In genomic region chr20:37095108-37095608, GRCh38 we compare ENCODE assay signal across 8 cellular contexts. TPM values are rescaled to one million over a fixed set of nuclear protein-coding genes. Genes with fewer than 3 reads are reported as not detected.
DNase-seq lines count a peak whose midpoint lies in the region; ATAC-seq and TF ChIP-seq lines count a peak whose summit lies in the region.
"Had no signal": no experiment of that assay in that cellular context is flagged by ENCODE, and none has a peak within 500 bp of the region (broad histone marks: within the 10 kb centered on the region; RNA-seq: fewer than 3 reads in every experiment).

No MANE protein-coding gene starts in this region.

- intact Hi-C loops in heart right ventricle (cut with DNase I): no loop called here

- in situ Hi-C loops in GM13976 (cut with MboI; ENCODE audit: low sequenced_read_pairs, unreplicated experiment): no loop called here

- 6 to 7% methylated on average over 19 of the region's 19 CpGs for WGBS in heart right ventricle, 2 donors

- TF ChIP-seq CTCF in GM13976 (IDR thresholded peaks at IDR 0.05; ENCODE audit: borderline replicate concordance, control extremely low read depth, extremely low read depth, insufficient read depth, missing control alignments) (no peak), heart right ventricle (IDR thresholded peaks at IDR 0.05) (no peak), retinal pigment epithelial cell (conservative IDR thresholded peaks at IDR 0.05; ENCODE audit: low read depth, low read length) (no peak)

- H3K9me3 ChIP-seq in heart right ventricle: no peaks in the 10 kb centered on the region

- H3K27ac ChIP-seq in heart right ventricle: peak overlapping the region in 8 of 10 donors; percentile 54 to 89 (median 70)
- H3K27ac ChIP-seq: epithelial cell of prostate had no signal

- H3K27me3 ChIP-seq in heart right ventricle: no peaks in the 10 kb centered on the region

- peak overlapping the region; percentile 66 to 94 (median 87) for H3K4me3 ChIP-seq in heart right ventricle
- peak overlapping the region; percentile 81 for H3K4me3 ChIP-seq in retinal pigment epithelial cell (ENCODE audit: low read length)

- ATAC-seq in HG02588 (IDR thresholded peaks at IDR 0.05; ENCODE audit: unreplicated experiment): peak; percentile 29
- ATAC-seq in heart right ventricle: peak; percentile 3 to 51 (median 22)
- no peak for ATAC-seq in GM18519 (IDR thresholded peaks at IDR 0.05; ENCODE audit: low FRiP score, unreplicated experiment)

- peaks cover 3 to 18% (median 11%) of the 10 kb centered on the region in 9 donors for H3K4me1 ChIP-seq in heart right ventricle

- H3K36me3 ChIP-seq in heart right ventricle: peaks cover 0 to 12% (median 0%) of the 10 kb centered on the region in 9 donors

- DNase-seq in GM13976 (ENCODE audit: low spot score) (peak; percentile 53), NOMO-1 treated with dmso at 0.1 percent for 144 hours (lab: John Stamatoyannopoulos, UW; ENCODE audit: unreplicated experiment) (peak; percentile 54), heart right ventricle (no peak), retinal pigment epithelial cell (ENCODE audit: low read depth) (no peak)
- peak; percentile 38 for DNase-seq in activated effector memory CD4-positive, alpha-beta T cell treated with Interleukin-2 at 50 U/mL for 16 hours

RNA-seq across cellular contexts. Expression of gene RBL1, which starts 0.6 kb away (rescaled TPM):
- 1 to 10 TPM; 2.7 to 6.5 (median 4.2) TPM for total RNA-seq in heart right ventricle
- 1 to 10 TPM in 1 of 2 donors, under 1 TPM in 1; 0.97 to 1.3 TPM for polyA plus RNA-seq in heart right ventricle

Comparison
In these comparisons a context has a peak if more than half of its experiments do, and no peak if none do; other contexts are left out.
1. DNase-seq: peak in GM13976 (single experiment), NOMO-1 treated with dmso at 0.1 percent for 144 hours (single experiment) and activated effector memory CD4-positive, alpha-beta T cell treated with Interleukin-2 at 50 U/mL for 16 hours (single experiment); none in heart right ventricle (0 of 2) and retinal pigment epithelial cell (single experiment).